In genomic region chr5:172149073-172149472, GRCh38 we compare ENCODE assay signal across 14 cellular contexts. TPM values are rescaled to one million over a fixed set of nuclear protein-coding genes. Genes with fewer than 3 reads are reported as not detected.
DNase-seq lines count a peak whose midpoint lies in the region; ATAC-seq and TF ChIP-seq lines count a peak whose summit lies in the region.
"Had no signal": no experiment of that assay in that cellular context is flagged by ENCODE, and none has a peak within 500 bp of the region (broad histone marks: within the 10 kb centered on the region; RNA-seq: fewer than 3 reads in every experiment).

No MANE protein-coding gene starts in this region.

- ATAC-seq in GM21528 (IDR thresholded peaks at IDR 0.05; ENCODE audit: low FRiP score, unreplicated experiment) = no peak
- ATAC-seq: mucosa of descending colon, right cardiac atrium had no signal

- H3K36me3 Mint-ChIP-seq in activated naive CD8-positive, alpha-beta T cell treated with anti-CD3 and anti-CD28 coated beads for 36 hours = peaks cover 45% of the 10 kb centered on the region

- no peak overlapping the region for H3K4me3 Mint-ChIP-seq in activated naive CD8-positive, alpha-beta T cell treated with anti-CD3 and anti-CD28 coated beads for 36 hours
- H3K4me3 Mint-ChIP-seq: activated T-helper 1 cell treated with anti-CD3 and anti-CD28 coated beads, Interleukin-12 subunit alpha, Interleukin-12 subunit beta, Interleukin-2, Interleukin-4 antibody, amounts not matched to agents 30 ng/mL and 10 ng/mL and 1 ng/mL, durations not matched to agents 14 hours and 24 hours and 36 hours had no signal

- H3K4me1 Mint-ChIP-seq in activated naive CD8-positive, alpha-beta T cell treated with anti-CD3 and anti-CD28 coated beads for 36 hours = peaks cover 65% of the 10 kb centered on the region

- no peaks in the 10 kb centered on the region for H3K9me3 Mint-ChIP-seq in activated naive CD8-positive, alpha-beta T cell treated with anti-CD3 and anti-CD28 coated beads for 36 hours
- H3K9me3 Mint-ChIP-seq: activated T-helper 1 cell treated with anti-CD3 and anti-CD28 coated beads, Interleukin-12 subunit alpha, Interleukin-12 subunit beta, Interleukin-2, Interleukin-4 antibody, amounts not matched to agents 30 ng/mL and 10 ng/mL and 1 ng/mL, durations not matched to agents 14 hours and 24 hours and 36 hours had no signal

- H3K27me3 Mint-ChIP-seq in activated naive CD8-positive, alpha-beta T cell treated with anti-CD3 and anti-CD28 coated beads for 36 hours = no peaks in the 10 kb centered on the region

- CTCF ChIA-PET in AG04450 (lab: Charles Lee) = no interaction called here
- CTCF ChIA-PET in RWPE1 (lab: Yijun Ruan, JAX) = no interaction called here

- DNase-seq in AG04450 (ENCODE audit: low read depth, low spot score) (peak; percentile 32), Daoy (ENCODE audit: low read depth) (peak; percentile 69), hepatic stellate cell (ENCODE audit: low spot score) (peak; percentile 88), 8988T (no peak), NCI-H1048 (lab: John Stamatoyannopoulos, UW) (no peak), RWPE1 (ENCODE audit: low spot score) (no peak)
- DNase-seq in activated naive CD8-positive, alpha-beta T cell treated with anti-CD3 and anti-CD28 coated beads for 36 hours = no peak
- DNase-seq: hypothalamus, mucosa of descending colon, NCI-H524 treated with DMSO at 0.1 percent for 48 hours, right cardiac atrium had no signal

- no peaks in the 10 kb centered on the region for H3K9me3 ChIP-seq in AG04450 (ENCODE audit: control insufficient read depth, insufficient read depth, low read length)
- H3K9me3 ChIP-seq: mucosa of descending colon, tibial nerve had no signal

- TF ChIP-seq CTCF in AG04450 (IDR thresholded peaks at IDR 0.05; ENCODE audit: low read depth, low read length) (no peak), RWPE1 (conservative IDR thresholded peaks at IDR 0.05; ENCODE audit: low read depth) (no peak)

- no peaks in the 10 kb centered on the region for H3K27me3 ChIP-seq in AG04450 (ENCODE audit: control insufficient read depth, insufficient read depth, low read length)
- H3K27me3 ChIP-seq: tibial nerve had no signal

- H3K27ac ChIP-seq in AG04450 (ENCODE audit: low read depth, low read length) (peak overlapping the region; percentile 39), RWPE1 (no peak overlapping the region)

- H3K4me3 ChIP-seq in AG04450 (ENCODE audit: low read depth, low read length) = no peak overlapping the region
- H3K4me3 ChIP-seq: mucosa of descending colon, tibial nerve had no signal

- peak overlapping the region; percentile 58 for H3K27ac Mint-ChIP-seq in activated naive CD8-positive, alpha-beta T cell treated with anti-CD3 and anti-CD28 coated beads for 36 hours
- H3K27ac Mint-ChIP-seq: activated T-helper 1 cell treated with anti-CD3 and anti-CD28 coated beads, Interleukin-12 subunit alpha, Interleukin-12 subunit beta, Interleukin-2, Interleukin-4 antibody, amounts not matched to agents 30 ng/mL and 10 ng/mL and 1 ng/mL, durations not matched to agents 14 hours and 24 hours and 36 hours had no signal

- POLR2A ChIA-PET in AG04450 (lab: Yijun Ruan, JAX) = interaction anchor here (0.5 kb wide), 1 partner anchor 235 kb away, joined by 3 read pairs; no protein-coding TSS in a partner anchor
- POLR2A ChIA-PET in RWPE1 (lab: Yijun Ruan, JAX; ENCODE audit: low non-redundant PET) = no interaction called here

RNA-seq across cellular contexts. Expression of gene STK10, which starts 39.0 kb away (rescaled TPM):
- 7.8 and 10.8 TPM in 2 replicates for polyA plus RNA-seq in AG04450 (2011; rRNA removed)
- 26.8 and 27.1 TPM in 2 replicates for polyA minus RNA-seq in AG04450 (2011; rRNA and poly(A)+ RNA removed)
- total RNA-seq in Daoy (2014; rRNA removed; shearing (Covaris generic)) = 18.5 and 20.7 TPM in 2 replicates
- 10 to 100 TPM; 83.7 to 93.2 TPM for total RNA-seq in activated naive CD8-positive, alpha-beta T cell treated with anti-CD3 and anti-CD28 coated beads for 36 hours

RNA-seq across cellular contexts. Expression of gene EFCAB9, which starts 44.9 kb away (rescaled TPM):
- not detected in 2 replicates for polyA plus RNA-seq in AG04450 (2011; rRNA removed)
- polyA minus RNA-seq in AG04450 (2011; rRNA and poly(A)+ RNA removed) = not detected in 2 replicates
- total RNA-seq in Daoy (2014; rRNA removed; shearing (Covaris generic)) = not detected in 2 replicates
- not detected for total RNA-seq in activated naive CD8-positive, alpha-beta T cell treated with anti-CD3 and anti-CD28 coated beads for 36 hours
- total RNA-seq: activated T-helper 1 cell treated with anti-CD3 and anti-CD28 coated beads, Interleukin-12 subunit alpha, Interleukin-12 subunit beta, Interleukin-2, Interleukin-4 antibody, amounts not matched to agents 30 ng/mL and 10 ng/mL and 1 ng/mL, durations not matched to agents 14 hours and 24 hours and 36 hours; mucosa of descending colon; right cardiac atrium; tibial nerve had no signal
- polyA plus RNA-seq: right cardiac atrium had no signal

Comparison
In these comparisons a context has a peak if more than half of its experiments do, and no peak if none do; other contexts are left out.
1. DNase-seq: peak in AG04450 (single experiment), Daoy (single experiment) and hepatic stellate cell (single experiment); none in activated naive CD8-positive, alpha-beta T cell treated with anti-CD3 and anti-CD28 coated beads for 36 hours (single experiment), 8988T (single experiment), NCI-H1048 (single experiment) and RWPE1 (single experiment).